1 cellular context compared by ENCODE assay signal in the genomic region with DNA sequence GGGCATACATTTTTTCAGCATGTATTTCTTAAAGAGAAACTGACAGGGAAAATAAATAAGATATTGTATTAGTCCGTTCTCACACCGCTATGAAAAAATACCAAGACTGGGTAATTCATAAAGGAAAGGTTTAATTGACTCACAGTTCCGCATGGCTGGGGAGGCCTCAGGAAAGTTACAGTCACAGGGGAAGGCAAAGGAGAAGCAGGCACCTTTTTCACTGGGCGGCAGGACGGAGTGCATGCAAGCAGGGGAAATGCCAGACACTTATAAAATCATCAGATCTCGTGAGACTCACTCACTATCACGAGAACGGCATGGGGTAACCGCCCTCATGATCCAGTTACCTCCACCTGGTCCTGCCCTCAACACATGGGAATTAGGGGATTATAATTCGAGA.
TF ChIP-seq lines count a peak whose summit lies in the region.

No MANE protein-coding gene starts in this region.

TF ChIP-seq in GM12878, 131 proteins besides CTCF, POLR2A, EP300 and RAD21 (continued from another document):
- TF ChIP-seq, protein P1, sequence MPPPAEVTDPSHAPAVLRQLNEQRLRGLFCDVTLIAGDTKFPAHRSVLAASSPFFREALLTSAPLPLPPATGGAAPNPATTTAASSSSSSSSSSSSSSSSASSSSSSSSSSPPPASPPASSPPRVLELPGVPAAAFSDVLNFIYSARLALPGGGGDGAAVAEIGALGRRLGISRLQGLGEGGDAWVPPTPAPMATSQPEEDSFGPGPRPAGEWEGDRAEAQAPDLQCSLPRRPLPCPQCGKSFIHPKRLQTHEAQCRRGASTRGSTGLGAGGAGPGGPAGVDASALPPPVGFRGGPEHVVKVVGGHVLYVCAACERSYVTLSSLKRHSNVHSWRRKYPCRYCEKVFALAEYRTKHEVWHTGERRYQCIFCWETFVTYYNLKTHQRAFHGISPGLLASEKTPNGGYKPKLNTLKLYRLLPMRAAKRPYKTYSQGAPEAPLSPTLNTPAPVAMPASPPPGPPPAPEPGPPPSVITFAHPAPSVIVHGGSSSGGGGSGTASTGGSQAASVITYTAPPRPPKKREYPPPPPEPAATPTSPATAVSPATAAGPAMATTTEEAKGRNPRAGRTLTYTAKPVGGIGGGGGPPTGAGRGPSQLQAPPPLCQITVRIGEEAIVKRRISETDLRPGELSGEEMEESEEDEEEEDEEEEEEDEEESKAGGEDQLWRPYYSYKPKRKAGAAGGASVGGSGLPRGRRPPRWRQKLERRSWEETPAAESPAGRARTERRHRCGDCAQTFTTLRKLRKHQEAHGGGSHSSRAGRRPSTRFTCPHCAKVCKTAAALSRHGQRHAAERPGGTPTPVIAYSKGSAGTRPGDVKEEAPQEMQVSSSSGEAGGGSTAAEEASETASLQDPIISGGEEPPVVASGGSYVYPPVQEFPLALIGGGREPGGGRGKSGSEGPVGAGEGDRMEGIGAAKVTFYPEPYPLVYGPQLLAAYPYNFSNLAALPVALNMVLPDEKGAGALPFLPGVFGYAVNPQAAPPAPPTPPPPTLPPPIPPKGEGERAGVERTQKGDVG (CRISPR knock-in tag; IDR thresholded peaks at IDR 0.05): no peak
- no peak for TF ChIP-seq ZNF274 (IDR thresholded peaks at IDR 0.05; ENCODE audit: insufficient read depth, insufficient read length)
- no peak for TF ChIP-seq LARP7 (IDR thresholded peaks at IDR 0.05)
- TF ChIP-seq, protein P2, sequence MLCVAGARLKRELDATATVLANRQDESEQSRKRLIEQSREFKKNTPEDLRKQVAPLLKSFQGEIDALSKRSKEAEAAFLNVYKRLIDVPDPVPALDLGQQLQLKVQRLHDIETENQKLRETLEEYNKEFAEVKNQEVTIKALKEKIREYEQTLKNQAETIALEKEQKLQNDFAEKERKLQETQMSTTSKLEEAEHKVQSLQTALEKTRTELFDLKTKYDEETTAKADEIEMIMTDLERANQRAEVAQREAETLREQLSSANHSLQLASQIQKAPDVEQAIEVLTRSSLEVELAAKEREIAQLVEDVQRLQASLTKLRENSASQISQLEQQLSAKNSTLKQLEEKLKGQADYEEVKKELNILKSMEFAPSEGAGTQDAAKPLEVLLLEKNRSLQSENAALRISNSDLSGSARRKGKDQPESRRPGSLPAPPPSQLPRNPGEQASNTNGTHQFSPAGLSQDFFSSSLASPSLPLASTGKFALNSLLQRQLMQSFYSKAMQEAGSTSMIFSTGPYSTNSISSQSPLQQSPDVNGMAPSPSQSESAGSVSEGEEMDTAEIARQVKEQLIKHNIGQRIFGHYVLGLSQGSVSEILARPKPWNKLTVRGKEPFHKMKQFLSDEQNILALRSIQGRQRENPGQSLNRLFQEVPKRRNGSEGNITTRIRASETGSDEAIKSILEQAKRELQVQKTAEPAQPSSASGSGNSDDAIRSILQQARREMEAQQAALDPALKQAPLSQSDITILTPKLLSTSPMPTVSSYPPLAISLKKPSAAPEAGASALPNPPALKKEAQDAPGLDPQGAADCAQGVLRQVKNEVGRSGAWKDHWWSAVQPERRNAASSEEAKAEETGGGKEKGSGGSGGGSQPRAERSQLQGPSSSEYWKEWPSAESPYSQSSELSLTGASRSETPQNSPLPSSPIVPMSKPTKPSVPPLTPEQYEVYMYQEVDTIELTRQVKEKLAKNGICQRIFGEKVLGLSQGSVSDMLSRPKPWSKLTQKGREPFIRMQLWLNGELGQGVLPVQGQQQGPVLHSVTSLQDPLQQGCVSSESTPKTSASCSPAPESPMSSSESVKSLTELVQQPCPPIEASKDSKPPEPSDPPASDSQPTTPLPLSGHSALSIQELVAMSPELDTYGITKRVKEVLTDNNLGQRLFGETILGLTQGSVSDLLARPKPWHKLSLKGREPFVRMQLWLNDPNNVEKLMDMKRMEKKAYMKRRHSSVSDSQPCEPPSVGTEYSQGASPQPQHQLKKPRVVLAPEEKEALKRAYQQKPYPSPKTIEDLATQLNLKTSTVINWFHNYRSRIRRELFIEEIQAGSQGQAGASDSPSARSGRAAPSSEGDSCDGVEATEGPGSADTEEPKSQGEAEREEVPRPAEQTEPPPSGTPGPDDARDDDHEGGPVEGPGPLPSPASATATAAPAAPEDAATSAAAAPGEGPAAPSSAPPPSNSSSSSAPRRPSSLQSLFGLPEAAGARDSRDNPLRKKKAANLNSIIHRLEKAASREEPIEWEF (IDR thresholded peaks at IDR 0.05; ENCODE audit: insufficient replicate concordance, low read depth, low read length): no peak
